Comparison of ENCODE assay signal across 29 cellular contexts in the genomic region with DNA sequence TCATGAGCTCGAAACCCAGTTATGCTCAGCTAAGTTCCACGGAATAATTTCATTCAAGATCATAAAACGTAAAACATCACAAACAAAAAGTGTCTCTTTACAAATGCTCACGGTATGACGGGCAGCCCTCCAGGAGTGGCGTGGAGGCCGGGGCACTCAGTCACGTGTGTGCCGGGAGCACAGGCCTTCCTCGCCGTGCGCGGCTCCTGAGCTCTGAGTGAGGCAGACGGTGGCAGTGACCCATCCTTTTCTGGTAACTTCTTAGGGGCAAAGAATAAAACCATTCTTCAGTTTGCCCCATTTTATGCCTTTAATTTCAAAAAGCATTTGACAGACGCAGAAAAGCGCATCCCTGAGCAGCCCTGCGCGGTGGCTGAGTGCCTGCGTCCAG.
DNase-seq lines count a peak whose midpoint lies in the region; ATAC-seq, FAIRE-seq and TF ChIP-seq lines count a peak whose summit lies in the region.
"Had no signal": no experiment of that assay in that cellular context is flagged by ENCODE, and none has a peak within 500 bp of the region (broad histone marks: within the 10 kb centered on the region; RNA-seq: fewer than 3 reads in every experiment).

No MANE protein-coding gene starts in this region.

- no peaks in the 10 kb centered on the region for H3K79me1 ChIP-seq in trophoblast cell (ENCODE audit: low read length)

- H3K4me3 ChIP-seq in GM23338 = no peak overlapping the region
- no peak overlapping the region for H3K4me3 ChIP-seq in fibroblast of lung (replicated peaks in 1 of 4; ENCODE audit: control extremely low read depth in 1 of 4, insufficient read depth in 1 of 4, low read depth in 3 of 4, low read length in 4 of 4)
- H3K4me3 ChIP-seq in kidney (ENCODE audit: low read length in 2 of 2) = no peak overlapping the region
- H3K4me3 ChIP-seq in trophoblast cell (ENCODE audit: low read depth, low read length) = no peak overlapping the region
- H3K4me3 ChIP-seq: SJSA1, vagina had no signal

- H2AFZ ChIP-seq in GM23338 (no peak overlapping the region), fibroblast of lung (ENCODE audit: low read length) (no peak overlapping the region), trophoblast cell (ENCODE audit: insufficient read depth, low read length, poor library complexity) (no peak overlapping the region)

- no peak for FAIRE-seq in kidney (lab: Jason Lieb, UNC)
- FAIRE-seq: A204.1, RCC 7860 had no signal

- H3K36me3 Mint-ChIP-seq in GM23338 (ENCODE audit: low read depth) = no peaks in the 10 kb centered on the region; the same call in 2 of the 3 replicates
- H3K36me3 Mint-ChIP-seq in activated CD8-positive, alpha-beta memory T cell treated with anti-CD3 and anti-CD28 coated beads, Interleukin-2, amount 10 ng/mL, durations not matched to agents 7 days and 5 days = peaks cover 10% of the 10 kb centered on the region
- H3K36me3 Mint-ChIP-seq: activated CD4-positive, alpha-beta memory T cell treated with anti-CD3 and anti-CD28 coated beads for 36 hours had no signal

- no peak overlapping the region for H3K4me3 Mint-ChIP-seq in GM23338
- no peak overlapping the region for H3K4me3 Mint-ChIP-seq in activated CD8-positive, alpha-beta memory T cell treated with anti-CD3 and anti-CD28 coated beads, Interleukin-2, amount 10 ng/mL, durations not matched to agents 7 days and 5 days
- H3K4me3 Mint-ChIP-seq: activated CD4-positive, alpha-beta memory T cell treated with anti-CD3 and anti-CD28 coated beads for 36 hours; activated naive CD8-positive, alpha-beta T cell; CD4-positive, CD25-positive, alpha-beta regulatory T cell; memory B cell; stimulated activated effector memory CD8-positive, alpha-beta T cell treated with anti-CD3 and anti-CD28 coated beads, Interleukin-12 subunit alpha, Interleukin-12 subunit beta, amount 100 ng/mL, for 72 hours had no signal

- H2BK5ac ChIP-seq in trophoblast cell (ENCODE audit: low read depth, low read length, poor library complexity) = no peak overlapping the region

- DNase-seq in GM23338 (ENCODE audit: low spot score) (no peak), fibroblast of lung (ENCODE audit: low read depth in 2 of 2) (no peak), kidney (peak; percentile 59), trophoblast cell (no peak), T-helper 9 cell (no peak), SIG-M5 (lab: John Stamatoyannopoulos, UW) (no peak)
- DNase-seq in activated CD8-positive, alpha-beta memory T cell treated with anti-CD3 and anti-CD28 coated beads, Interleukin-2, amount 10 ng/mL, durations not matched to agents 7 days and 5 days = no peak
- DNase-seq: activated CD4-positive, alpha-beta memory T cell treated with anti-CD3 and anti-CD28 coated beads for 36 hours; activated CD4-positive, CD25-positive, alpha-beta regulatory T cell treated with anti-CD3 and anti-CD28 coated beads, Interleukin-2, amount 50 U/mL, for 72 hours; activated CD8-positive, alpha-beta memory T cell treated with anti-CD3 and anti-CD28 coated beads, Interleukin-2, amount 50 U/mL, for 48 hours; CD4-positive, CD25-positive, alpha-beta regulatory T cell; kidney glomerular epithelial cell; MM.1S; NCI-H1417; NCI-H2029 treated with DMSO at 0.1 percent for 48 hours; NCI-H526 treated with DMSO at 0.1 percent for 48 hours; stimulated activated CD4-positive, alpha-beta T cell treated with anti-CD3 and anti-CD28 coated beads, Interleukin-4, amount 100 ng/mL, for 1 hour; T-helper 1 cell had no signal

- H2AK5ac ChIP-seq in trophoblast cell (ENCODE audit: low read length) = peak overlapping the region; percentile 41

- peak overlapping the region; percentile 80 for H3K27ac ChIP-seq in GM23338 (ENCODE audit: low read depth)
- peak overlapping the region; percentile 25 for H3K27ac ChIP-seq in fibroblast of lung (ENCODE audit: insufficient read depth, low read length)
- no peak overlapping the region for H3K27ac ChIP-seq in kidney (ENCODE audit: low read depth in 2 of 2, low read length in 2 of 2)
- no peak overlapping the region for H3K27ac ChIP-seq in trophoblast cell (ENCODE audit: low read depth, low read length)
- H3K27ac ChIP-seq: HL-60, KMS-11, SJSA1, vagina had no signal

- no peak overlapping the region for H3K9ac ChIP-seq in fibroblast of lung (ENCODE audit: insufficient read depth, low read length)
- H3K9ac ChIP-seq in kidney (ENCODE audit: low read length in 2 of 2) = no peak overlapping the region
- H3K9ac ChIP-seq in trophoblast cell (ENCODE audit: low read length) = no peak overlapping the region
- H3K9ac ChIP-seq: KMS-11 had no signal

- H3K4me2 ChIP-seq in GM23338 (no peak overlapping the region), fibroblast of lung (ENCODE audit: extremely low read depth, insufficient read depth, low read length) (no peak overlapping the region), trophoblast cell (ENCODE audit: low read length) (no peak overlapping the region)
- H3K4me2 ChIP-seq: KMS-11 had no signal

- no peaks in the 10 kb centered on the region for H3K36me3 ChIP-seq in GM23338 (ENCODE audit: insufficient read depth)
- no peaks in the 10 kb centered on the region for H3K36me3 ChIP-seq in fibroblast of lung (ENCODE audit: control insufficient read depth, insufficient read depth, low read length)
- no peaks in the 10 kb centered on the region for H3K36me3 ChIP-seq in kidney (ENCODE audit: control insufficient read depth in 1 of 2, insufficient read depth in 2 of 2, low read length in 2 of 2)
- H3K36me3 ChIP-seq in trophoblast cell (ENCODE audit: control insufficient read depth in 1 of 2, insufficient read depth in 2 of 2, low read length in 2 of 2) = no peaks in the 10 kb centered on the region
- H3K36me3 ChIP-seq: SJSA1, vagina had no signal

- no peaks in the 10 kb centered on the region for H3K9me2 ChIP-seq in GM23338 (ENCODE audit: insufficient read depth)

- CTCF ChIA-PET in activated CD8-positive, alpha-beta memory T cell treated with anti-CD3 and anti-CD28 coated beads, Interleukin-2, amount 10 ng/mL, durations not matched to agents 7 days and 5 days (lab: Charles Lee) = no interaction called here

- no peak overlapping the region for H3K18ac ChIP-seq in trophoblast cell (ENCODE audit: low read length)

- intact Hi-C loops in kidney (cut with DNase I) = no loop called here

- H2BK120ac ChIP-seq in trophoblast cell (ENCODE audit: insufficient read depth, low read length, poor library complexity) = no peak overlapping the region

- no peak overlapping the region for H4K91ac ChIP-seq in trophoblast cell (ENCODE audit: low read depth, low read length)

- TF ChIP-seq CTCF in GM23338 (conservative IDR thresholded peaks at IDR 0.05; ENCODE audit: low read depth in 2 of 2) (no peak), fibroblast of lung (conservative IDR thresholded peaks at IDR 0.05 in 1 of 2, IDR thresholded peaks at IDR 0.05 in 1 of 2; ENCODE audit: low read depth in 1 of 2, low read length in 2 of 2) (no peak), kidney (IDR thresholded peaks at IDR 0.05; ENCODE audit: borderline replicate concordance, extremely low read depth, insufficient read depth) (no peak)

- no peak overlapping the region for H4K8ac ChIP-seq in trophoblast cell (ENCODE audit: low read depth, low read length)

- no peaks in the 10 kb centered on the region for H3F3A ChIP-seq in GM23338 (replicated peaks; ENCODE audit: low read depth)

- no peak overlapping the region for H3K4ac ChIP-seq in trophoblast cell (ENCODE audit: low read depth, low read length)

- H3K27me3 ChIP-seq in GM23338 (ENCODE audit: insufficient read depth) = no peaks in the 10 kb centered on the region
- H3K27me3 ChIP-seq in fibroblast of lung (ENCODE audit: control insufficient read depth, insufficient read depth, low read length) = no peaks in the 10 kb centered on the region
- no peaks in the 10 kb centered on the region for H3K27me3 ChIP-seq in trophoblast cell (ENCODE audit: insufficient read depth, low read length)
- H3K27me3 ChIP-seq: SJSA1, vagina had no signal

- H3K79me2 ChIP-seq in GM23338 (replicated peaks; ENCODE audit: insufficient read depth) = peaks cover 47% of the 10 kb centered on the region
- H3K79me2 ChIP-seq in fibroblast of lung (ENCODE audit: control insufficient read depth, insufficient read depth, low read length) = no peaks in the 10 kb centered on the region
- H3K79me2 ChIP-seq in trophoblast cell (ENCODE audit: control insufficient read depth, insufficient read depth, low read length, poor library complexity) = peaks cover 3% of the 10 kb centered on the region

- H2BK12ac ChIP-seq in trophoblast cell (ENCODE audit: low read length) = no peak overlapping the region

- H4K20me1 ChIP-seq in GM23338 (replicated peaks; ENCODE audit: insufficient read depth) = no peaks in the 10 kb centered on the region; the same call in 1 of the 2 replicates
- H4K20me1 ChIP-seq in fibroblast of lung (ENCODE audit: control insufficient read depth, extremely low read depth, insufficient read depth, low read length) = no peaks in the 10 kb centered on the region

- H3K27me3 Mint-ChIP-seq in GM23338 (ENCODE audit: insufficient read depth, low read depth, poor library complexity) = peaks cover 10% of the 10 kb centered on the region
- H3K27me3 Mint-ChIP-seq in activated CD8-positive, alpha-beta memory T cell treated with anti-CD3 and anti-CD28 coated beads, Interleukin-2, amount 10 ng/mL, durations not matched to agents 7 days and 5 days = no peaks in the 10 kb centered on the region
- H3K27me3 Mint-ChIP-seq: activated CD4-positive, alpha-beta memory T cell treated with anti-CD3 and anti-CD28 coated beads for 36 hours; activated naive CD8-positive, alpha-beta T cell; CD4-positive, CD25-positive, alpha-beta regulatory T cell; memory B cell had no signal

- no CpG with 5 or more reads among the region's 19 CpGs for WGBS in trophoblast cell (ENCODE audit: extremely low coverage, insufficient coverage, insufficient read length)

- H3K27ac Mint-ChIP-seq in GM23338 = peak overlapping the region; percentile 14
- H3K27ac Mint-ChIP-seq in activated CD8-positive, alpha-beta memory T cell treated with anti-CD3 and anti-CD28 coated beads, Interleukin-2, amount 10 ng/mL, durations not matched to agents 7 days and 5 days = no peak overlapping the region
- H3K27ac Mint-ChIP-seq: activated CD4-positive, alpha-beta memory T cell treated with anti-CD3 and anti-CD28 coated beads for 36 hours; activated naive CD8-positive, alpha-beta T cell; activated T-helper 2 cell treated with anti-CD3 and anti-CD28 coated beads, Interferon-gamma antibody, Interleukin-2, Interleukin-4, amounts not matched to agents 10 μg/mL and 5 μg/mL and 100 μg/mL, durations not matched to agents 14 hours and 24 hours and 36 hours; memory B cell had no signal

- H3K9me3 Mint-ChIP-seq in GM23338 = no peaks in the 10 kb centered on the region
- peaks cover 3% of the 10 kb centered on the region for H3K9me3 Mint-ChIP-seq in activated CD8-positive, alpha-beta memory T cell treated with anti-CD3 and anti-CD28 coated beads, Interleukin-2, amount 10 ng/mL, durations not matched to agents 7 days and 5 days (ENCODE audit: low read depth)
- H3K9me3 Mint-ChIP-seq: activated T-helper 2 cell treated with anti-CD3 and anti-CD28 coated beads, Interferon-gamma antibody, Interleukin-2, Interleukin-4, amounts not matched to agents 10 μg/mL and 5 μg/mL and 100 μg/mL, durations not matched to agents 14 hours and 24 hours and 36 hours; CD4-positive, CD25-positive, alpha-beta regulatory T cell; memory B cell; stimulated activated effector memory CD8-positive, alpha-beta T cell treated with anti-CD3 and anti-CD28 coated beads, Interleukin-12 subunit alpha, Interleukin-12 subunit beta, amount 100 ng/mL, for 72 hours had no signal

- no peak overlapping the region for H3K14ac ChIP-seq in trophoblast cell (ENCODE audit: low read length)

- H4K12ac ChIP-seq in trophoblast cell (ENCODE audit: low read depth, low read length) = no peak overlapping the region

- H3K23ac ChIP-seq in trophoblast cell (ENCODE audit: low read length) = no peak overlapping the region

- no peaks in the 10 kb centered on the region for H3K9me3 ChIP-seq in fibroblast of lung (ENCODE audit: control insufficient read depth, insufficient read depth, low read depth, low read length)
- H3K9me3 ChIP-seq in kidney (ENCODE audit: control insufficient read depth in 1 of 2, low read length in 2 of 2) = no peaks in the 10 kb centered on the region
- no peaks in the 10 kb centered on the region for H3K9me3 ChIP-seq in trophoblast cell (ENCODE audit: insufficient read depth, low read depth, low read length)
- H3K9me3 ChIP-seq: SJSA1, vagina had no signal

- ATAC-seq in GM23338 = no peak
- no peak for ATAC-seq in activated CD8-positive, alpha-beta memory T cell treated with anti-CD3 and anti-CD28 coated beads, Interleukin-2, amount 10 ng/mL, durations not matched to agents 7 days and 5 days
- ATAC-seq in HG03571 (IDR thresholded peaks at IDR 0.05; ENCODE audit: unreplicated experiment) = no peak

- peaks cover 11% of the 10 kb centered on the region; the same call in 1 of the 2 replicates for H3K4me1 ChIP-seq in GM23338 (ENCODE audit: insufficient read depth)
- H3K4me1 ChIP-seq in fibroblast of lung (ENCODE audit: control insufficient read depth, extremely low read depth, insufficient read depth, low read length) = peaks cover 8% of the 10 kb centered on the region
- no peaks in the 10 kb centered on the region for H3K4me1 ChIP-seq in kidney (ENCODE audit: control insufficient read depth in 1 of 2, insufficient read depth in 1 of 2, low read depth in 1 of 2, low read length in 2 of 2)
- peaks cover 3 to 12% of the 10 kb centered on the region in 2 experiments for H3K4me1 ChIP-seq in trophoblast cell (ENCODE audit: control insufficient read depth in 1 of 2, insufficient read depth in 2 of 2, low read length in 2 of 2)
- H3K4me1 ChIP-seq: SJSA1, vagina had no signal

- peaks cover 58% of the 10 kb centered on the region for H3K4me1 Mint-ChIP-seq in GM23338
- H3K4me1 Mint-ChIP-seq in activated CD8-positive, alpha-beta memory T cell treated with anti-CD3 and anti-CD28 coated beads, Interleukin-2, amount 10 ng/mL, durations not matched to agents 7 days and 5 days = peaks cover 7% of the 10 kb centered on the region

Comparison
In these comparisons a context has a peak if more than half of its experiments do, and no peak if none do; other contexts are left out.
1. H3K27ac ChIP-seq: peak in GM23338 (single experiment) and fibroblast of lung (single experiment); none in kidney (0 of 2) and trophoblast cell (single experiment).